ENCODE assay signal across 28 cellular contexts in genomic region chr7:117271566-117271965, GRCh38. TPM values are rescaled to one million over a fixed set of nuclear protein-coding genes. Genes with fewer than 3 reads are reported as not detected.
"Had no signal": no experiment of that assay in that cellular context is flagged by ENCODE, and none has a peak within 500 bp of the region (broad histone marks: within the 10 kb centered on the region; RNA-seq: fewer than 3 reads in every experiment).

No MANE protein-coding gene starts in this region.

- H3K4me1 Mint-ChIP-seq: activated B cell treated with CpG ODN at 0.5 μM for 24 hours; activated CD4-positive, alpha-beta T cell treated with anti-CD3 and anti-CD28 coated beads, Interleukin-2, amount 10 ng/mL, durations not matched to agents 24 days and 14 days; activated CD8-positive, alpha-beta memory T cell treated with anti-CD3 and anti-CD28 coated beads, Interleukin-2, amount 10 ng/mL, durations not matched to agents 7 days and 5 days; activated naive CD8-positive, alpha-beta T cell treated with anti-CD3 and anti-CD28 coated beads, Interleukin-2, amount 10 ng/mL, durations not matched to agents 7 days and 5 days had no signal

- H3K9me3 Mint-ChIP-seq: activated B cell treated with CpG ODN at 0.5 μM for 24 hours; activated CD4-positive, alpha-beta T cell treated with anti-CD3 and anti-CD28 coated beads, Interleukin-2, amount 10 ng/mL, durations not matched to agents 24 days and 14 days; activated naive CD4-positive, alpha-beta T cell treated with anti-CD3 and anti-CD28 coated beads for 36 hours; activated T-cell treated with anti-CD3 and anti-CD28 coated beads, Interleukin-2, amount 50 U/mL, for 24 hours; brain; T-helper 1 cell treated with Interleukin-12 subunit alpha and Interleukin-12 subunit beta and Interleukin-4 antibody, amounts not matched to agents 30 μg/mL and 1 μg/mL, for 36 hours had no signal

- H3K36me3 Mint-ChIP-seq: activated CD8-positive, alpha-beta memory T cell treated with anti-CD3 and anti-CD28 coated beads, Interleukin-2, amount 10 ng/mL, durations not matched to agents 7 days and 5 days; activated naive CD8-positive, alpha-beta T cell treated with anti-CD3 and anti-CD28 coated beads, Interleukin-2, amount 10 ng/mL, durations not matched to agents 7 days and 5 days; brain had no signal

- H3K4me3 ChIP-seq: cardiac muscle cell had no signal

- H3K27ac ChIP-seq: cardiac muscle cell had no signal

- H3K27me3 Mint-ChIP-seq: activated CD4-positive, alpha-beta T cell treated with anti-CD3 and anti-CD28 coated beads, Interleukin-2, amount 10 ng/mL, durations not matched to agents 24 days and 14 days; activated CD8-positive, alpha-beta memory T cell treated with anti-CD3 and anti-CD28 coated beads, Interleukin-2, amount 10 ng/mL, durations not matched to agents 7 days and 5 days had no signal

- H3K4me3 Mint-ChIP-seq: activated B cell treated with CpG ODN at 0.5 μM for 24 hours; activated CD4-positive, alpha-beta T cell treated with anti-CD3 and anti-CD28 coated beads, Interleukin-2, amount 10 ng/mL, durations not matched to agents 24 days and 14 days; activated CD8-positive, alpha-beta memory T cell treated with anti-CD3 and anti-CD28 coated beads, Interleukin-2, amount 10 ng/mL, durations not matched to agents 7 days and 5 days; activated naive CD4-positive, alpha-beta T cell treated with anti-CD3 and anti-CD28 coated beads for 36 hours; activated naive CD8-positive, alpha-beta T cell treated with anti-CD3 and anti-CD28 coated beads, Interleukin-2, amount 10 ng/mL, durations not matched to agents 7 days and 5 days; activated T-cell treated with anti-CD3 and anti-CD28 coated beads, Interleukin-2, amount 50 U/mL, for 24 hours; activated T-helper 1 cell treated with anti-CD3 and anti-CD28 coated beads, Interleukin-12 subunit alpha, Interleukin-12 subunit beta, Interleukin-2, Interleukin-4 antibody, amounts not matched to agents 30 ng/mL and 10 ng/mL and 1 ng/mL, durations not matched to agents 14 hours and 24 hours and 36 hours; brain; T-helper 1 cell treated with Interleukin-12 subunit alpha and Interleukin-12 subunit beta and Interleukin-4 antibody, amounts not matched to agents 30 μg/mL and 1 μg/mL, for 36 hours had no signal

- H3K27ac Mint-ChIP-seq: activated B cell treated with CpG ODN at 0.5 μM for 24 hours; activated CD4-positive, alpha-beta T cell treated with anti-CD3 and anti-CD28 coated beads, Interleukin-2, amount 10 ng/mL, durations not matched to agents 24 days and 14 days; activated CD8-positive, alpha-beta memory T cell treated with anti-CD3 and anti-CD28 coated beads, Interleukin-2, amount 10 ng/mL, durations not matched to agents 7 days and 5 days; activated naive CD4-positive, alpha-beta T cell treated with anti-CD3 and anti-CD28 coated beads for 36 hours; activated naive CD8-positive, alpha-beta T cell treated with anti-CD3 and anti-CD28 coated beads, Interleukin-2, amount 10 ng/mL, durations not matched to agents 7 days and 5 days; activated T-cell treated with anti-CD3 and anti-CD28 coated beads, Interleukin-2, amount 50 U/mL, for 24 hours; activated T-helper 1 cell treated with anti-CD3 and anti-CD28 coated beads, Interleukin-12 subunit alpha, Interleukin-12 subunit beta, Interleukin-2, Interleukin-4 antibody, amounts not matched to agents 30 ng/mL and 10 ng/mL and 1 ng/mL, durations not matched to agents 14 hours and 24 hours and 36 hours; brain; T-helper 1 cell treated with Interleukin-12 subunit alpha and Interleukin-12 subunit beta and Interleukin-4 antibody, amounts not matched to agents 30 μg/mL and 1 μg/mL, for 36 hours had no signal

- DNase-seq: activated B cell treated with CpG ODN at 0.5 μM for 24 hours; activated CD4-positive, alpha-beta T cell treated with anti-CD3 and anti-CD28 coated beads for 1 hour; activated CD4-positive, alpha-beta T cell treated with anti-CD3 and anti-CD28 coated beads, Interleukin-2, amount 10 ng/mL, durations not matched to agents 24 days and 14 days; activated CD4-positive, alpha-beta T cell treated with anti-CD3 and anti-CD28 coated beads, Interleukin-2, amount 50 U/mL, for 48 hours; activated CD8-positive, alpha-beta memory T cell treated with anti-CD3 and anti-CD28 coated beads, Interleukin-2, amount 10 ng/mL, durations not matched to agents 7 days and 5 days; activated gamma-delta T cell; activated naive CD4-positive, alpha-beta T cell treated with anti-CD3 and anti-CD28 coated beads for 36 hours; activated naive CD8-positive, alpha-beta T cell treated with anti-CD3 and anti-CD28 coated beads, Interleukin-2, amount 10 ng/mL, durations not matched to agents 7 days and 5 days; activated T-cell treated with anti-CD3 and anti-CD28 coated beads, Interleukin-2, amount 50 U/mL, for 24 hours; amniotic stem cell; Kasumi-1; KBM-7; NCI-H1048; NCI-H146; NCI-H1930; NCI-H2171 treated with DMSO at 0.1 percent for 48 hours; NCI-H345; NCI-H510A; NCI-H526 treated with DMSO at 0.1 percent for 48 hours; NCI-H82; OCI-M1; SHP77 treated with DMSO at 0.1 percent for 48 hours; T-helper 9 cell had no signal

- H3K27me3 ChIP-seq: cardiac muscle cell had no signal

RNA-seq across cellular contexts. Expression of gene WNT2, which starts 51.3 kb away (rescaled TPM):
- total RNA-seq: activated B cell treated with CpG ODN at 0.5 μM for 24 hours; activated CD4-positive, alpha-beta T cell treated with anti-CD3 and anti-CD28 coated beads, Interleukin-2, amount 10 ng/mL, durations not matched to agents 24 days and 14 days; activated CD8-positive, alpha-beta memory T cell treated with anti-CD3 and anti-CD28 coated beads, Interleukin-2, amount 10 ng/mL, durations not matched to agents 7 days and 5 days; activated naive CD4-positive, alpha-beta T cell treated with anti-CD3 and anti-CD28 coated beads for 36 hours; activated naive CD8-positive, alpha-beta T cell treated with anti-CD3 and anti-CD28 coated beads, Interleukin-2, amount 10 ng/mL, durations not matched to agents 7 days and 5 days; activated T-helper 1 cell treated with anti-CD3 and anti-CD28 coated beads, Interleukin-12 subunit alpha, Interleukin-12 subunit beta, Interleukin-2, Interleukin-4 antibody, amounts not matched to agents 30 ng/mL and 10 ng/mL and 1 ng/mL, durations not matched to agents 14 hours and 24 hours and 36 hours; SK-MEL-5 had no signal
